Comparison of ENCODE assay signal across 8 cellular contexts in genomic region chr7:98878365-98879197, GRCh38. TPM values are rescaled to one million over a fixed set of nuclear protein-coding genes. Genes with fewer than 3 reads are reported as not detected.
DNase-seq lines count a peak whose midpoint lies in the region; ATAC-seq and TF ChIP-seq lines count a peak whose summit lies in the region.

TSS of gene TRRAP (plus strand) at chr7:98878532. CDS start at chr7:98881151, 2,619 bp downstream.

- H3K27me3 ChIP-seq in kidney epithelial cell (ENCODE audit: control insufficient read depth, insufficient read depth, low read length) = no peaks in the 10 kb centered on the region

- peak; percentile 61 for DNase-seq in NK-92 treated with Interleukin-12 subunit alpha and Interleukin-12 subunit beta, amount 100 ng/mL, for 24 hours (lab: John Stamatoyannopoulos, UW)
- DNase-seq in NK-92 (lab: John Stamatoyannopoulos, UW; ENCODE audit: unreplicated experiment) = no peak
- peak; percentile 37 for DNase-seq in NCI-H1694 treated with DMSO at 0.1 percent for 48 hours (lab: John Stamatoyannopoulos, UW)
- peak; percentile 82 for DNase-seq in cerebellum (ENCODE audit: low spot score)
- no peak for DNase-seq in kidney epithelial cell (ENCODE audit: low read depth)
- peak; percentile 62 to 68 for DNase-seq in stimulated activated CD4-positive, alpha-beta T cell treated with anti-CD3 and anti-CD28 coated beads, Interleukin-15, amount 100 ng/mL, for 48 hours (ENCODE audit: low read depth in 2 of 2)

- TF ChIP-seq CTCF in kidney epithelial cell (IDR thresholded peaks at IDR 0.05; ENCODE audit: insufficient read depth, low read length, poor library complexity, severe bottlenecking) = peak; percentile 50

- ATAC-seq in HG02763 (IDR thresholded peaks at IDR 0.05; ENCODE audit: unreplicated experiment) = peak; percentile 61
- peak; percentile 70 to 78 for ATAC-seq in activated CD4-positive, CD25-positive, alpha-beta regulatory T cell treated with anti-CD3 and anti-CD28 coated beads, Interleukin-2, amount 50 U/mL, for 24 hours

- H3K36me3 ChIP-seq in kidney epithelial cell (ENCODE audit: control insufficient read depth, insufficient read depth, low read length) = peaks cover 1% of the 10 kb centered on the region

- peak within 1 kb of the TSS; percentile 93 for H3K4me3 ChIP-seq in kidney epithelial cell (ENCODE audit: low read depth, low read length)

RNA-seq across cellular contexts. Expression of gene TRRAP, which starts in this region (rescaled TPM):
- total RNA-seq in cerebellum = 46.9 TPM
- 35.1 and 40.8 TPM in 2 replicates for total RNA-seq in kidney epithelial cell

Comparison
In these comparisons a context has a peak if more than half of its experiments do, and no peak if none do; other contexts are left out.
1. DNase-seq: peak in NK-92 treated with Interleukin-12 subunit alpha and Interleukin-12 subunit beta, amount 100 ng/mL, for 24 hours (single experiment), NCI-H1694 treated with DMSO at 0.1 percent for 48 hours (single experiment), cerebellum (single experiment) and stimulated activated CD4-positive, alpha-beta T cell treated with anti-CD3 and anti-CD28 coated beads, Interleukin-15, amount 100 ng/mL, for 48 hours (2 of 2); none in NK-92 (single experiment) and kidney epithelial cell (single experiment).